ENCODE assay signal across 25 cellular contexts in genomic region chr19:36089847-36090246, GRCh38. TPM values are rescaled to one million over a fixed set of nuclear protein-coding genes. Genes with fewer than 3 reads are reported as not detected.
"Had no signal": no experiment of that assay in that cellular context is flagged by ENCODE, and none has a peak within 500 bp of the region (broad histone marks: within the 10 kb centered on the region; RNA-seq: fewer than 3 reads in every experiment).

No MANE protein-coding gene starts in this region.

- H3K9ac ChIP-seq: SK-N-SH had no signal

- H3K27ac ChIP-seq: RWPE1 had no signal

- H3K4me3 ChIP-seq: MG63 had no signal

- ATAC-seq: HepG2 had no signal

- DNase-seq: IMR-90, Karpas-422, KG1, MG63, NCI-H1092, NCI-H1105 treated with DMSO at 0.1 percent for 48 hours, NCI-H1417 treated with DMSO at 0.1 percent for 48 hours, NCI-H146, NCI-H1694 treated with DMSO at 0.1 percent for 48 hours, NCI-H1930, NCI-H2081, NCI-H2107, NCI-H2227 treated with DMSO at 0.1 percent for 48 hours, NCI-H510A, NCI-H524 treated with DMSO at 0.1 percent for 48 hours, NCI-H69, NCI-H774, OCI-M1, SHP77, SK-N-SH, SW 1271 had no signal

- H3K9me3 ChIP-seq: MG63, SK-N-SH had no signal

- H3K27me3 ChIP-seq: MG63 had no signal

- H3K4me2 ChIP-seq: SK-N-SH had no signal

RNA-seq across cellular contexts. Expression of gene OVOL3, which starts 21.1 kb away (rescaled TPM):
- total RNA-seq: HepG2, HT1080, IMR-90, SK-MEL-5 had no signal
- polyA plus RNA-seq: HepG2, IMR-90, SK-N-SH had no signal
